In the genomic region with DNA sequence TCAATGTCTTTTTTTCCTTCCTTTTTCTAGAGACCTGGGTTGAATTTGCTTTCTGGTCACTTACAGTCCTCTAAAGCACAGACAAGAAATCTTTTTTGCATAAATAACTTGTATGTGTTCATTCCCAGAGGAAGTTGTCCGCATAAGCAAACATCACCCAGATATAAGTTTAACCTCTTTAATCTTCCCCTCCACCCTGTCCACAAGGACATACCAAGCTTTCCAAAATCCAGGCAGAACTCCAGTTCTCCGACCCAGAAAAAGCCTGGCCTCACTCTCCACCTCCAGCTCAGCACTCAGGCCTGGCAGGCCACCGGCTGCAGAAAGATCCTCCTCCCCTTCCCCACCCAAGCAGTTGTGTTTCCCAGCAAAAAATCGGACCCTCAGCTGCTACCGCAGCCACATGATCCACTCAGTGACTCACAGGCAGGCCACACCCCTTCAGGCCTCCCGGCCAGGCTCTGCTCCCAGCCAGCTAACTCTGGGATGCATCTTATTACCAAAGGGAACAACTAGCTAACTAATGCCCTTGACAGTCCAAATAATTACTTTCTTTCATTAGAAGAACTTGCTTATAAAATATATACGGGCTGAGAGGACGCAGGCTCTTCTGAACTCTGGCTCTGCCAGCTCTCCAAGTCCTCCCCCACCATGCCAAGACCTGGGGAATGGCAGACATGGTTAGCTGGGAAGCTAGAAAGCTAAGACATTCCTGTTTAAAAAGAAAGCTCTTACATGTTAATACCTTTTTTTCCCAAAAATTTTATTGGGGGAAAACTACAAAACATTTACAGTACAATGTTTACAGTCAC, we compare ENCODE assay signal across 1 cellular context.
TF ChIP-seq lines count a peak whose summit lies in the region.

No MANE protein-coding gene starts in this region.

TF ChIP-seq in HepG2, 621 proteins besides CTCF, POLR2A, EP300 and RAD21 (continued from another document and continues in another):
- TF ChIP-seq GATA4 (IDR thresholded peaks at IDR 0.05; ENCODE audit: borderline replicate concordance, low read depth) (0 out of 2 replicates have a peak, but pooled peaks have one; percentile 48), NFIC (IDR thresholded peaks at IDR 0.05; ENCODE audit: low read length) (no peak), KDM5A (IDR thresholded peaks at IDR 0.05; ENCODE audit: borderline replicate concordance, low read length) (peak; percentile 76; the same call in 1 of the 2 replicates), ZNF17 (CRISPR knock-in tag; IDR thresholded peaks at IDR 0.05) (no peak), NFYC (CRISPR knock-in tag; IDR thresholded peaks at IDR 0.05) (peak; percentile 41; the same call in 1 of the 2 replicates), REXO4 (CRISPR knock-in tag; IDR thresholded peaks at IDR 0.05; ENCODE audit: borderline replicate concordance) (no peak), POLR2G (IDR thresholded peaks at IDR 0.05; ENCODE audit: low read depth, low read length) (peak; percentile 95), FOXO1 (CRISPR knock-in tag; IDR thresholded peaks at IDR 0.05) (peak; percentile 62), POGZ (CRISPR knock-in tag; IDR thresholded peaks at IDR 0.05) (peak; percentile 36; the same call in 1 of the 2 replicates), MAZ (IDR thresholded peaks at IDR 0.05; ENCODE audit: borderline replicate concordance, low read depth, low read length) (peak; percentile 49), MAZ (CRISPR knock-in tag; IDR thresholded peaks at IDR 0.05; ENCODE audit: low read depth) (0 out of 2 replicates have a peak, but pooled peaks have one; percentile 15), KLF11 (CRISPR knock-in tag; IDR thresholded peaks at IDR 0.05) (peak; percentile 75; the same call in 1 of the 2 replicates), ZNF263 (CRISPR knock-in tag; IDR thresholded peaks at IDR 0.05) (peak; percentile 55), KDM4B (CRISPR knock-in tag; IDR thresholded peaks at IDR 0.05) (peak; percentile 57; the same call in 1 of the 2 replicates), SMC3 (IDR thresholded peaks at IDR 0.05; ENCODE audit: low read length) (no peak), NFKB2 (CRISPR knock-in tag; IDR thresholded peaks at IDR 0.05; ENCODE audit: borderline replicate concordance) (peak; percentile 57; the same call in 1 of the 2 replicates), CAMTA2 (CRISPR knock-in tag; IDR thresholded peaks at IDR 0.05; ENCODE audit: borderline replicate concordance) (no peak), SIN3B (IDR thresholded peaks at IDR 0.05; ENCODE audit: low read length) (peak; percentile 58; the same call in 1 of the 2 replicates), TAF1 (CRISPR knock-in tag; IDR thresholded peaks at IDR 0.05) (peak; percentile 81), ZNF589 (CRISPR knock-in tag; conservative IDR thresholded peaks at IDR 0.05) (0 out of 2 replicates have a peak, but pooled peaks have one; percentile 51), TARDBP (CRISPR knock-in tag; IDR thresholded peaks at IDR 0.05) (0 out of 2 replicates have a peak, but pooled peaks have one; percentile 55), ZBTB20 (CRISPR knock-in tag; IDR thresholded peaks at IDR 0.05; ENCODE audit: borderline replicate concordance, low read depth) (peak; percentile 93; the same call in 1 of the 2 replicates), ZNF343 (CRISPR knock-in tag; IDR thresholded peaks at IDR 0.05) (no peak), ZNF792 (CRISPR knock-in tag; IDR thresholded peaks at IDR 0.05) (peak; percentile 93; the same call in 1 of the 2 replicates), KMT2A (CRISPR knock-in tag; IDR thresholded peaks at IDR 0.05) (peak; percentile 81), ELF4 (CRISPR knock-in tag; IDR thresholded peaks at IDR 0.05; ENCODE audit: borderline replicate concordance) (no peak), ZFX (CRISPR knock-in tag; IDR thresholded peaks at IDR 0.05; ENCODE audit: low read depth) (peak; percentile 79), ZNF552 (CRISPR knock-in tag; IDR thresholded peaks at IDR 0.05; ENCODE audit: borderline replicate concordance) (peak; percentile 73; the same call in 1 of the 2 replicates), AHR (CRISPR knock-in tag; IDR thresholded peaks at IDR 0.05) (0 out of 2 replicates have a peak, but pooled peaks have one; percentile 44), RAD51 (IDR thresholded peaks at IDR 0.05; ENCODE audit: borderline replicate concordance) (peak; percentile 92), NKX3-1 (CRISPR knock-in tag; IDR thresholded peaks at IDR 0.05) (no peak), AKAP8 (CRISPR knock-in tag; IDR thresholded peaks at IDR 0.05) (0 out of 2 replicates have a peak, but pooled peaks have one; percentile 29), ZNF563 (CRISPR knock-in tag; IDR thresholded peaks at IDR 0.05) (0 out of 2 replicates have a peak, but pooled peaks have one; percentile 7), AGO2 (optimal IDR thresholded peaks at IDR 0.05; ENCODE audit: low read depth, low read length) (peak; percentile 97), ZSCAN25 (CRISPR knock-in tag; IDR thresholded peaks at IDR 0.05) (peak; percentile 91), ASH2L (IDR thresholded peaks at IDR 0.05; ENCODE audit: insufficient read length, low read depth, low read length) (peak; percentile 61), SRSF4 (IDR thresholded peaks at IDR 0.05; ENCODE audit: low read depth, low read length, poor library complexity, severe bottlenecking) (peak; percentile 58), ZNF441 (CRISPR knock-in tag; IDR thresholded peaks at IDR 0.05; ENCODE audit: borderline replicate concordance) (peak; percentile 85), FOXK1 (CRISPR knock-in tag; IDR thresholded peaks at IDR 0.05; ENCODE audit: borderline replicate concordance, low read depth) (peak; percentile 69; the same call in 1 of the 2 replicates), SP1 (IDR thresholded peaks at IDR 0.05) (no peak), SP1 (CRISPR knock-in tag; IDR thresholded peaks at IDR 0.05) (peak; percentile 78)
- TF ChIP-seq, protein P1, sequence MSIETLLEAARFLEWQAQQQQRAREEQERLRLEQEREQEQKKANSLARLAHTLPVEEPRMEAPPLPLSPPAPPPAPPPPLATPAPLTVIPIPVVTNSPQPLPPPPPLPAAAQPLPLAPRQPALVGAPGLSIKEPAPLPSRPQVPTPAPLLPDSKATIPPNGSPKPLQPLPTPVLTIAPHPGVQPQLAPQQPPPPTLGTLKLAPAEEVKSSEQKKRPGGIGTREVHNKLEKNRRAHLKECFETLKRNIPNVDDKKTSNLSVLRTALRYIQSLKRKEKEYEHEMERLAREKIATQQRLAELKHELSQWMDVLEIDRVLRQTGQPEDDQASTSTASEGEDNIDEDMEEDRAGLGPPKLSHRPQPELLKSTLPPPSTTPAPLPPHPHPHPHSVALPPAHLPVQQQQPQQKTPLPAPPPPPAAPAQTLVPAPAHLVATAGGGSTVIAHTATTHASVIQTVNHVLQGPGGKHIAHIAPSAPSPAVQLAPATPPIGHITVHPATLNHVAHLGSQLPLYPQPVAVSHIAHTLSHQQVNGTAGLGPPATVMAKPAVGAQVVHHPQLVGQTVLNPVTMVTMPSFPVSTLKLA (IDR thresholded peaks at IDR 0.05): peak; percentile 24; the same call in 1 of the 2 replicates
- TF ChIP-seq, protein P2, sequence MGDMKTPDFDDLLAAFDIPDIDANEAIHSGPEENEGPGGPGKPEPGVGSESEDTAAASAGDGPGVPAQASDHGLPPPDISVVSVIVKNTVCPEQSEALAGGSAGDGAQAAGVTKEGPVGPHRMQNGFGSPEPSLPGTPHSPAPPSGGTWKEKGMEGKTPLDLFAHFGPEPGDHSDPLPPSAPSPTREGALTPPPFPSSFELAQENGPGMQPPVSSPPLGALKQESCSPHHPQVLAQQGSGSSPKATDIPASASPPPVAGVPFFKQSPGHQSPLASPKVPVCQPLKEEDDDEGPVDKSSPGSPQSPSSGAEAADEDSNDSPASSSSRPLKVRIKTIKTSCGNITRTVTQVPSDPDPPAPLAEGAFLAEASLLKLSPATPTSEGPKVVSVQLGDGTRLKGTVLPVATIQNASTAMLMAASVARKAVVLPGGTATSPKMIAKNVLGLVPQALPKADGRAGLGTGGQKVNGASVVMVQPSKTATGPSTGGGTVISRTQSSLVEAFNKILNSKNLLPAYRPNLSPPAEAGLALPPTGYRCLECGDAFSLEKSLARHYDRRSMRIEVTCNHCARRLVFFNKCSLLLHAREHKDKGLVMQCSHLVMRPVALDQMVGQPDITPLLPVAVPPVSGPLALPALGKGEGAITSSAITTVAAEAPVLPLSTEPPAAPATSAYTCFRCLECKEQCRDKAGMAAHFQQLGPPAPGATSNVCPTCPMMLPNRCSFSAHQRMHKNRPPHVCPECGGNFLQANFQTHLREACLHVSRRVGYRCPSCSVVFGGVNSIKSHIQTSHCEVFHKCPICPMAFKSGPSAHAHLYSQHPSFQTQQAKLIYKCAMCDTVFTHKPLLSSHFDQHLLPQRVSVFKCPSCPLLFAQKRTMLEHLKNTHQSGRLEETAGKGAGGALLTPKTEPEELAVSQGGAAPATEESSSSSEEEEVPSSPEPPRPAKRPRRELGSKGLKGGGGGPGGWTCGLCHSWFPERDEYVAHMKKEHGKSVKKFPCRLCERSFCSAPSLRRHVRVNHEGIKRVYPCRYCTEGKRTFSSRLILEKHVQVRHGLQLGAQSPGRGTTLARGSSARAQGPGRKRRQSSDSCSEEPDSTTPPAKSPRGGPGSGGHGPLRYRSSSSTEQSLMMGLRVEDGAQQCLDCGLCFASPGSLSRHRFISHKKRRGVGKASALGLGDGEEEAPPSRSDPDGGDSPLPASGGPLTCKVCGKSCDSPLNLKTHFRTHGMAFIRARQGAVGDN (CRISPR knock-in tag; IDR thresholded peaks at IDR 0.05): peak; percentile 85
- TF ChIP-seq, protein P3, sequence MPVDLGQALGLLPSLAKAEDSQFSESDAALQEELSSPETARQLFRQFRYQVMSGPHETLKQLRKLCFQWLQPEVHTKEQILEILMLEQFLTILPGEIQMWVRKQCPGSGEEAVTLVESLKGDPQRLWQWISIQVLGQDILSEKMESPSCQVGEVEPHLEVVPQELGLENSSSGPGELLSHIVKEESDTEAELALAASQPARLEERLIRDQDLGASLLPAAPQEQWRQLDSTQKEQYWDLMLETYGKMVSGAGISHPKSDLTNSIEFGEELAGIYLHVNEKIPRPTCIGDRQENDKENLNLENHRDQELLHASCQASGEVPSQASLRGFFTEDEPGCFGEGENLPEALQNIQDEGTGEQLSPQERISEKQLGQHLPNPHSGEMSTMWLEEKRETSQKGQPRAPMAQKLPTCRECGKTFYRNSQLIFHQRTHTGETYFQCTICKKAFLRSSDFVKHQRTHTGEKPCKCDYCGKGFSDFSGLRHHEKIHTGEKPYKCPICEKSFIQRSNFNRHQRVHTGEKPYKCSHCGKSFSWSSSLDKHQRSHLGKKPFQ (CRISPR knock-in tag; IDR thresholded peaks at IDR 0.05; ENCODE audit: insufficient replicate concordance): peak; percentile 59
- TF ChIP-seq, protein P4, sequence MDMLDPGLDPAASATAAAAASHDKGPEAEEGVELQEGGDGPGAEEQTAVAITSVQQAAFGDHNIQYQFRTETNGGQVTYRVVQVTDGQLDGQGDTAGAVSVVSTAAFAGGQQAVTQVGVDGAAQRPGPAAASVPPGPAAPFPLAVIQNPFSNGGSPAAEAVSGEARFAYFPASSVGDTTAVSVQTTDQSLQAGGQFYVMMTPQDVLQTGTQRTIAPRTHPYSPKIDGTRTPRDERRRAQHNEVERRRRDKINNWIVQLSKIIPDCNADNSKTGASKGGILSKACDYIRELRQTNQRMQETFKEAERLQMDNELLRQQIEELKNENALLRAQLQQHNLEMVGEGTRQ (IDR thresholded peaks at IDR 0.05; ENCODE audit: low read depth, low read length): peak; percentile 90
- TF ChIP-seq, protein P4 (CRISPR knock-in tag; IDR thresholded peaks at IDR 0.05; ENCODE audit: borderline replicate concordance): peak; percentile 79; the same call in 1 of the 2 replicates
- TF ChIP-seq, protein P5, sequence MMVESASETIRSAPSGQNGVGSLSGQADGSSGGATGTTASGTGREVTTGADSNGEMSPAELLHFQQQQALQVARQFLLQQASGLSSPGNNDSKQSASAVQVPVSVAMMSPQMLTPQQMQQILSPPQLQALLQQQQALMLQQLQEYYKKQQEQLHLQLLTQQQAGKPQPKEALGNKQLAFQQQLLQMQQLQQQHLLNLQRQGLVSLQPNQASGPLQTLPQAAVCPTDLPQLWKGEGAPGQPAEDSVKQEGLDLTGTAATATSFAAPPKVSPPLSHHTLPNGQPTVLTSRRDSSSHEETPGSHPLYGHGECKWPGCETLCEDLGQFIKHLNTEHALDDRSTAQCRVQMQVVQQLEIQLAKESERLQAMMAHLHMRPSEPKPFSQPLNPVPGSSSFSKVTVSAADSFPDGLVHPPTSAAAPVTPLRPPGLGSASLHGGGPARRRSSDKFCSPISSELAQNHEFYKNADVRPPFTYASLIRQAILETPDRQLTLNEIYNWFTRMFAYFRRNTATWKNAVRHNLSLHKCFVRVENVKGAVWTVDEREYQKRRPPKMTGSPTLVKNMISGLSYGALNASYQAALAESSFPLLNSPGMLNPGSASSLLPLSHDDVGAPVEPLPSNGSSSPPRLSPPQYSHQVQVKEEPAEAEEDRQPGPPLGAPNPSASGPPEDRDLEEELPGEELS (CRISPR knock-in tag; IDR thresholded peaks at IDR 0.05): peak; percentile 70
- TF ChIP-seq, protein P6, sequence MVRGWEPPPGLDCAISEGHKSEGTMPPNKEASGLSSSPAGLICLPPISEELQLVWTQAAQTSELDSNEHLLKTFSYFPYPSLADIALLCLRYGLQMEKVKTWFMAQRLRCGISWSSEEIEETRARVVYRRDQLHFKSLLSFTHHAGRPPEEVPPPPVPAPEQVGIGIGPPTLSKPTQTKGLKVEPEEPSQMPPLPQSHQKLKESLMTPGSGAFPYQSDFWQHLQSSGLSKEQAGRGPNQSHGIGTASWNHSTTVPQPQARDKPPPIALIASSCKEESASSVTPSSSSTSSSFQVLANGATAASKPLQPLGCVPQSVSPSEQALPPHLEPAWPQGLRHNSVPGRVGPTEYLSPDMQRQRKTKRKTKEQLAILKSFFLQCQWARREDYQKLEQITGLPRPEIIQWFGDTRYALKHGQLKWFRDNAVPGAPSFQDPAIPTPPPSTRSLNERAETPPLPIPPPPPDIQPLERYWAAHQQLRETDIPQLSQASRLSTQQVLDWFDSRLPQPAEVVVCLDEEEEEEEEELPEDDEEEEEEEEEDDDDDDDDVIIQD (CRISPR knock-in tag; IDR thresholded peaks at IDR 0.05; ENCODE audit: low read depth): peak; percentile 93; the same call in 1 of the 2 replicates
- TF ChIP-seq, protein P7, sequence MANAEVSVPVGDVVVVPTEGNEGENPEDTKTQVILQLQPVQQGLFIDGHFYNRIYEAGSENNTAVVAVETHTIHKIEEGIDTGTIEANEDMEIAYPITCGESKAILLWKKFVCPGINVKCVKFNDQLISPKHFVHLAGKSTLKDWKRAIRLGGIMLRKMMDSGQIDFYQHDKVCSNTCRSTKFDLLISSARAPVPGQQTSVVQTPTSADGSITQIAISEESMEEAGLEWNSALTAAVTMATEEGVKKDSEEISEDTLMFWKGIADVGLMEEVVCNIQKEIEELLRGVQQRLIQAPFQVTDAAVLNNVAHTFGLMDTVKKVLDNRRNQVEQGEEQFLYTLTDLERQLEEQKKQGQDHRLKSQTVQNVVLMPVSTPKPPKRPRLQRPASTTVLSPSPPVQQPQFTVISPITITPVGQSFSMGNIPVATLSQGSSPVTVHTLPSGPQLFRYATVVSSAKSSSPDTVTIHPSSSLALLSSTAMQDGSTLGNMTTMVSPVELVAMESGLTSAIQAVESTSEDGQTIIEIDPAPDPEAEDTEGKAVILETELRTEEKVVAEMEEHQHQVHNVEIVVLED (CRISPR knock-in tag; IDR thresholded peaks at IDR 0.05; ENCODE audit: borderline replicate concordance): peak; percentile 22; the same call in 1 of the 2 replicates
